Comparison of ENCODE assay signal across 8 cellular contexts in genomic region chr11:122748968-122749687, GRCh38.
DNase-seq lines count a peak whose midpoint lies in the region; ATAC-seq and TF ChIP-seq lines count a peak whose summit lies in the region.

No MANE protein-coding gene starts in this region.

- intact Hi-C loops in CD4-positive, alpha-beta T cell (cut with DNase I, micrococcal nuclease), result no loop called here

- H3K36me3 Mint-ChIP-seq in CD4-positive, alpha-beta T cell (ENCODE audit: low read depth), result no peaks in the 10 kb centered on the region

- POLR2A ChIA-PET in CD4-positive, alpha-beta T cell (lab: Charles Lee), result interaction anchor here (0.6 to 7.3 kb wide), 6 partner anchors 16 to 94 kb away, joined by 3 to 61 read pairs (median 6); partner anchors contain the start of gene UBASH3B

- H3K27me3 ChIP-seq in CD4-positive, alpha-beta T cell (ENCODE audit: control insufficient read depth, insufficient read depth, low read length), result no peaks in the 10 kb centered on the region

- no peak overlapping the region for H3K4me3 ChIP-seq in retinal pigment epithelial cell (ENCODE audit: low read length)

- H3K9me3 Mint-ChIP-seq in CD4-positive, alpha-beta T cell, result no peaks in the 10 kb centered on the region

- peaks cover 41% of the 10 kb centered on the region for H3K4me1 Mint-ChIP-seq in CD4-positive, alpha-beta T cell (ENCODE audit: low read depth)

- ATAC-seq in CD4-positive, alpha-beta T cell (ENCODE audit: poor library complexity), result peak; percentile 42
- peak; percentile 88 for ATAC-seq in HG03565 (IDR thresholded peaks at IDR 0.05; ENCODE audit: unreplicated experiment)

- H3K9me3 ChIP-seq in CD4-positive, alpha-beta T cell (ENCODE audit: control insufficient read depth, low read length), result no peaks in the 10 kb centered on the region

- peak in 9 of 10 experiments; percentile 11 to 51 (median 26) for DNase-seq in CD4-positive, alpha-beta T cell
- DNase-seq in GM20000 (ENCODE audit: low spot score) (peak; percentile 70), erythroblast (lab: John Stamatoyannopoulos, UW) (peak; percentile 51 to 64), retinal pigment epithelial cell (ENCODE audit: low read depth) (peak; percentile 75), DMS53 treated with DMSO at 0.1 percent for 48 hours (lab: John Stamatoyannopoulos, UW; ENCODE audit: unreplicated experiment) (no peak), NCI-H524 treated with DMSO at 0.1 percent for 48 hours (lab: John Stamatoyannopoulos, UW) (no peak)
- peak; percentile 10 to 28 (median 19) for DNase-seq in activated CD4-positive, CD25-positive, alpha-beta regulatory T cell (lab: John Stamatoyannopoulos, UW)

- CTCF ChIA-PET in CD4-positive, alpha-beta T cell (lab: Charles Lee), result interaction anchor here (0.6 to 3.2 kb wide), 5 partner anchors 93 to 328 kb away, joined by 3 to 12 read pairs (median 4); partner anchors contain the start of gene UBASH3B

- H3K27ac Mint-ChIP-seq in CD4-positive, alpha-beta T cell, result no peak overlapping the region

- TF ChIP-seq POLR2A in erythroblast (IDR thresholded peaks at IDR 0.05; ENCODE audit: low read length), result no peak

- no peak for TF ChIP-seq CTCF in CD4-positive, alpha-beta T cell (IDR thresholded peaks at IDR 0.05)
- TF ChIP-seq CTCF in GM20000 (IDR thresholded peaks at IDR 0.05; ENCODE audit: extremely low read depth, missing control alignments) (no peak), retinal pigment epithelial cell (conservative IDR thresholded peaks at IDR 0.05; ENCODE audit: low read depth, low read length) (no peak)

- H3K4me3 Mint-ChIP-seq in CD4-positive, alpha-beta T cell, result no peak overlapping the region

- no peaks in the 10 kb centered on the region for H3K27me3 Mint-ChIP-seq in CD4-positive, alpha-beta T cell

- H3K27ac ChIP-seq in CD4-positive, alpha-beta T cell (ENCODE audit: low read depth, low read length), result no peak overlapping the region

Comparison
In these comparisons a context has a peak if more than half of its experiments do, and no peak if none do; other contexts are left out.
1. DNase-seq: peak in CD4-positive, alpha-beta T cell (9 of 10), GM20000 (single experiment), activated CD4-positive, CD25-positive, alpha-beta regulatory T cell (4 of 4), erythroblast (2 of 2) and retinal pigment epithelial cell (single experiment); none in DMS53 treated with DMSO at 0.1 percent for 48 hours (single experiment) and NCI-H524 treated with DMSO at 0.1 percent for 48 hours (single experiment).